16 cellular contexts compared by ENCODE assay signal in genomic region chr16:66135376-66135775, GRCh38.
A peak's percentile ranks its signal among the peaks of the same experiment; 100 is the strongest.
DNase-seq lines count a peak whose midpoint lies in the region; ATAC-seq and TF ChIP-seq lines count a peak whose summit lies in the region.
"Had no signal": no experiment of that assay in that cellular context is flagged by ENCODE, and none has a peak within 500 bp of the region (broad histone marks: within the 10 kb centered on the region; RNA-seq: fewer than 3 reads in every experiment).

No MANE protein-coding gene starts in this region.

- DNase-seq in ELF-1 (ENCODE audit: low read depth, low spot score), result peak; percentile 30
- DNase-seq in lower leg skin (ENCODE audit: low spot score in 2 of 2), result peak; percentile 32 to 85
- DNase-seq in gastrocnemius medialis, result peak; percentile 48 to 68
- DNase-seq in stimulated activated CD4-positive, alpha-beta T cell treated with anti-CD3 and anti-CD28 coated beads, Interleukin-2, amount 100 ng/mL, for 48 hours, result no peak
- DNase-seq in NCI-H2029 (lab: John Stamatoyannopoulos, UW), result no peak
- DNase-seq in glutamatergic neuron, result no peak
- DNase-seq: activated CD4-positive, alpha-beta memory T cell treated with anti-CD3 and anti-CD28 coated beads, Interleukin-2, amount 10 ng/mL, durations not matched to agents 7 days and 5 days; effector CD4-positive, alpha-beta T cell; naive thymus-derived CD4-positive, alpha-beta T cell; NCI-H446; stimulated activated naive B cell treated with anti-CD40 and anti-IgM and Interleukin-4, amounts not matched to agents 10 μg/mL and 1 μg/mL and 100 μg/mL, for 72 hours had no signal

- no peak overlapping the region for H3K27ac Mint-ChIP-seq in glutamatergic neuron (ENCODE audit: unreplicated experiment)
- H3K27ac Mint-ChIP-seq: activated CD4-positive, alpha-beta memory T cell treated with anti-CD3 and anti-CD28 coated beads, Interleukin-2, amount 10 ng/mL, durations not matched to agents 7 days and 5 days; activated T-helper 2 cell treated with anti-CD3 and anti-CD28 coated beads, Interferon-gamma antibody, Interleukin-2, Interleukin-4, amounts not matched to agents 10 μg/mL and 5 μg/mL and 100 μg/mL, durations not matched to agents 14 hours and 24 hours and 36 hours; naive thymus-derived CD4-positive, alpha-beta T cell; stimulated activated naive B cell treated with anti-CD40 and anti-IgM and Interleukin-4, amounts not matched to agents 10 μg/mL and 1 μg/mL and 100 μg/mL, for 72 hours had no signal

- ATAC-seq in gastroesophageal sphincter (peak; percentile 62), gastrocnemius medialis (peak; percentile 92 to 97), HG03432 (IDR thresholded peaks at IDR 0.05; ENCODE audit: unreplicated experiment) (no peak)
- ATAC-seq: naive thymus-derived CD4-positive, alpha-beta T cell; SK-N-SH treated with all-trans-retinoic acid at 6 μM for 48 hours; stimulated activated naive B cell treated with anti-CD40 and anti-IgM and Interleukin-4, amounts not matched to agents 10 μg/mL and 1 μg/mL and 100 μg/mL, for 72 hours had no signal

- no peaks in the 10 kb centered on the region for H3K27me3 ChIP-seq in gastroesophageal sphincter
- no peaks in the 10 kb centered on the region for H3K27me3 ChIP-seq in gastrocnemius medialis

- H3K9me3 ChIP-seq in gastroesophageal sphincter (no peaks in the 10 kb centered on the region), gastrocnemius medialis (no peaks in the 10 kb centered on the region)

- H3K36me3 ChIP-seq in gastroesophageal sphincter (no peaks in the 10 kb centered on the region), gastrocnemius medialis (no peaks in the 10 kb centered on the region)

- no peak overlapping the region for H3K4me3 Mint-ChIP-seq in glutamatergic neuron (ENCODE audit: unreplicated experiment)
- H3K4me3 Mint-ChIP-seq: activated CD4-positive, alpha-beta memory T cell treated with anti-CD3 and anti-CD28 coated beads, Interleukin-2, amount 10 ng/mL, durations not matched to agents 7 days and 5 days; brain; naive thymus-derived CD4-positive, alpha-beta T cell; stimulated activated naive B cell treated with anti-CD40 and anti-IgM and Interleukin-4, amounts not matched to agents 10 μg/mL and 1 μg/mL and 100 μg/mL, for 72 hours had no signal

- peaks cover 2% of the 10 kb centered on the region for H3K9me3 Mint-ChIP-seq in glutamatergic neuron (ENCODE audit: unreplicated experiment)
- H3K9me3 Mint-ChIP-seq: activated CD4-positive, alpha-beta memory T cell treated with anti-CD3 and anti-CD28 coated beads, Interleukin-2, amount 10 ng/mL, durations not matched to agents 7 days and 5 days; activated T-helper 2 cell treated with anti-CD3 and anti-CD28 coated beads, Interferon-gamma antibody, Interleukin-2, Interleukin-4, amounts not matched to agents 10 μg/mL and 5 μg/mL and 100 μg/mL, durations not matched to agents 14 hours and 24 hours and 36 hours; brain; stimulated activated naive B cell treated with anti-CD40 and anti-IgM and Interleukin-4, amounts not matched to agents 10 μg/mL and 1 μg/mL and 100 μg/mL, for 72 hours had no signal

- in situ Hi-C loops in gastrocnemius medialis (cut with MboI; ENCODE audit: low sequenced_read_pairs in 4 of 4), result no loop called here

- no peaks in the 10 kb centered on the region for H3K36me3 Mint-ChIP-seq in glutamatergic neuron (ENCODE audit: unreplicated experiment)
- H3K36me3 Mint-ChIP-seq: brain; naive thymus-derived CD4-positive, alpha-beta T cell; stimulated activated naive B cell treated with anti-CD40 and anti-IgM and Interleukin-4, amounts not matched to agents 10 μg/mL and 1 μg/mL and 100 μg/mL, for 72 hours had no signal

- WGBS in gastroesophageal sphincter (ENCODE audit: low coverage in 1 of 2), 2 donors, result 50% methylated on average over 1 of the region's 4 CpGs; no CpG with 5 or more reads in 1 of the 2 donors
- 14 to 26% methylated on average over 4 of the region's 4 CpGs for WGBS in lower leg skin, 2 donors

- TF ChIP-seq POLR2A in gastroesophageal sphincter (IDR thresholded peaks at IDR 0.05) (no peak), lower leg skin (IDR thresholded peaks at IDR 0.05) (no peak), gastrocnemius medialis (IDR thresholded peaks at IDR 0.05) (no peak)

- H3K4me3 ChIP-seq in gastroesophageal sphincter (no peak overlapping the region), lower leg skin (ENCODE audit: low read depth, poor library complexity, severe bottlenecking) (no peak overlapping the region), gastrocnemius medialis (no peak overlapping the region)

- TF ChIP-seq EP300 in gastroesophageal sphincter (IDR thresholded peaks at IDR 0.05), result no peak

- no peaks in the 10 kb centered on the region for H3K27me3 Mint-ChIP-seq in glutamatergic neuron (ENCODE audit: unreplicated experiment)

- no peaks in the 10 kb centered on the region for H3K4me1 Mint-ChIP-seq in glutamatergic neuron (ENCODE audit: low read depth, unreplicated experiment)
- H3K4me1 Mint-ChIP-seq: activated CD4-positive, alpha-beta memory T cell treated with anti-CD3 and anti-CD28 coated beads, Interleukin-2, amount 10 ng/mL, durations not matched to agents 7 days and 5 days; naive thymus-derived CD4-positive, alpha-beta T cell; stimulated activated naive B cell treated with anti-CD40 and anti-IgM and Interleukin-4, amounts not matched to agents 10 μg/mL and 1 μg/mL and 100 μg/mL, for 72 hours had no signal

- intact Hi-C loops in lower leg skin (cut with DNase I; ENCODE audit: low total_unique reads) (no loop called here), gastrocnemius medialis (cut with DNase I; ENCODE audit: low total_unique reads) (no loop called here)

- H3K27ac ChIP-seq in gastroesophageal sphincter (no peak overlapping the region), gastrocnemius medialis (peak overlapping the region in 2 of 4 donors; percentile 54 to 56)

- H3K4me1 ChIP-seq in gastroesophageal sphincter (peaks cover 0 to 17% (median 8%) of the 10 kb centered on the region in 3 donors), gastrocnemius medialis (peaks cover 10 to 11% of the 10 kb centered on the region in 2 donors)

- TF ChIP-seq CTCF in gastroesophageal sphincter (IDR thresholded peaks at IDR 0.05), result no peak
- no peak for TF ChIP-seq CTCF in lower leg skin (IDR thresholded peaks at IDR 0.05)
- TF ChIP-seq CTCF in gastrocnemius medialis (IDR thresholded peaks at IDR 0.05 in 4 of 5, conservative IDR thresholded peaks at IDR 0.05 in 1 of 5), result no peak
- no peak for TF ChIP-seq CTCF in glutamatergic neuron (IDR thresholded peaks at IDR 0.05; ENCODE audit: partially characterized antibody, unreplicated experiment)

Comparison
In these comparisons a context has a peak if more than half of its experiments do, and no peak if none do; other contexts are left out.
1. DNase-seq: peak in ELF-1 (single experiment), lower leg skin (2 of 2) and gastrocnemius medialis (2 of 2); none in stimulated activated CD4-positive, alpha-beta T cell treated with anti-CD3 and anti-CD28 coated beads, Interleukin-2, amount 100 ng/mL, for 48 hours (0 of 2), NCI-H2029 (single experiment) and glutamatergic neuron (single experiment).